19 cellular contexts compared by ENCODE assay signal in the genomic region with DNA sequence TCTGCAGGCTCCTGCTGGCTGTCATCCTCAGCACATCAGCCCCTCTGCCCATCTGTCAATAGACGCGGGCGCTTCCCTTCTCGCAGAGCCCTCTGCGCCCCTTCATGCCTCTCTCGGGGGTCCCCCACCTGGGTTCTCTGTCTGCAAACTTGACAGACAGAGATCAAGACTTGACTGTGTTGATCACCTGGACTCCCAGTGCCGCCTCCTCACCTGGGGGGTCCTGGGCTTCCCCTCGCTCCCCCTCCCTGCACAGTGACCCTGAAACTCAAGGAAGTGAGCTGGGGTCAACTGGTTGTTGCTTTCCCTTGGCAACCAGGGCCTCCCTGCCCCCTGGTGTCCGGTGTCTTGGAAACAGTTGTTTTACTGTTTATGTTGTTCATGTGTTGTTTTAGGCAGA. TPM values are rescaled to one million over a fixed set of nuclear protein-coding genes. Genes with fewer than 3 reads are reported as not detected.
DNase-seq lines count a peak whose midpoint lies in the region; ATAC-seq and TF ChIP-seq lines count a peak whose summit lies in the region.
"Had no signal": no experiment of that assay in that cellular context is flagged by ENCODE, and none has a peak within 500 bp of the region (broad histone marks: within the 10 kb centered on the region; RNA-seq: fewer than 3 reads in every experiment).

No MANE protein-coding gene starts in this region.

- no peak overlapping the region for H2AFZ ChIP-seq in neural progenitor cell (replicated peaks)

- H3K27ac Mint-ChIP-seq in HFFc6 (0 out of 2 replicates have a peak overlapping the region, but pooled peaks have one; percentile 45), neural progenitor cell (peak overlapping the region; percentile 55)
- H3K27ac Mint-ChIP-seq: activated naive CD8-positive, alpha-beta T cell treated with anti-CD3 and anti-CD28 coated beads for 36 hours had no signal

- H3K27me3 Mint-ChIP-seq in HFFc6 (ENCODE audit: insufficient read depth): peaks cover 2% of the 10 kb centered on the region; the same call in 1 of the 2 replicates
- H3K27me3 Mint-ChIP-seq in neural progenitor cell (ENCODE audit: insufficient read depth, low read depth): peaks cover 2% of the 10 kb centered on the region
- H3K27me3 Mint-ChIP-seq: activated naive CD8-positive, alpha-beta T cell treated with anti-CD3 and anti-CD28 coated beads for 36 hours had no signal

- no peaks in the 10 kb centered on the region for H3F3A ChIP-seq in neural progenitor cell (ENCODE audit: low read depth)

- no peak for ATAC-seq in GM18870 (IDR thresholded peaks at IDR 0.05; ENCODE audit: unreplicated experiment)
- ATAC-seq: heart right ventricle, right cardiac atrium had no signal

- H4K20me1 ChIP-seq in neural progenitor cell (ENCODE audit: low read depth): no peaks in the 10 kb centered on the region

- H3K4me3 Mint-ChIP-seq in HFFc6 (no peak overlapping the region), neural progenitor cell (peak overlapping the region; percentile 6)
- H3K4me3 Mint-ChIP-seq: activated naive CD8-positive, alpha-beta T cell treated with anti-CD3 and anti-CD28 coated beads for 36 hours had no signal

- H3K4me3 ChIP-seq in brain microvascular endothelial cell (ENCODE audit: low read depth, low read length) (no peak overlapping the region), neural progenitor cell (no peak overlapping the region), coronary artery (no peak overlapping the region)
- H3K4me3 ChIP-seq: heart right ventricle, SJSA1 had no signal

- in situ Hi-C loops in brain microvascular endothelial cell (cut with HindIII; ENCODE audit: low pct_ligation_motif_present, low sequenced_read_pairs): no loop called here

- H3K4me1 ChIP-seq in neural progenitor cell: no peaks in the 10 kb centered on the region
- H3K4me1 ChIP-seq: SJSA1 had no signal

- DNase-seq in AG08396 (ENCODE audit: low spot score) (peak; percentile 7), HFFc6 (no peak), brain microvascular endothelial cell (no peak), neural progenitor cell (ENCODE audit: low spot score) (peak; percentile 43), dermis blood vessel endothelial cell (no peak), kidney tubule cell (ENCODE audit: low spot score) (no peak), coronary artery (ENCODE audit: low spot score) (no peak)
- DNase-seq: activated CD4-positive, alpha-beta T cell treated with anti-CD3 and anti-CD28 coated beads, Interleukin-2, amount 50 U/mL, for 1 hour; activated naive CD8-positive, alpha-beta T cell treated with anti-CD3 and anti-CD28 coated beads for 36 hours; activated T-cell treated with anti-CD3 and anti-CD28 coated beads, Interleukin-2, amount 50 U/mL, for 1 hour; heart right ventricle; KBM-7; NCI-H1092 treated with DMSO at 0.1 percent for 48 hours; NCI-H748 treated with DMSO at 0.1 percent for 48 hours; OCI-M1; right cardiac atrium had no signal

- H3K36me3 Mint-ChIP-seq in HFFc6 (ENCODE audit: low read depth): peaks cover 18% of the 10 kb centered on the region
- H3K36me3 Mint-ChIP-seq in neural progenitor cell: peaks cover 14% of the 10 kb centered on the region

- H3K9ac ChIP-seq in neural progenitor cell: no peak overlapping the region

- H3K27ac ChIP-seq in brain microvascular endothelial cell (no peak overlapping the region), neural progenitor cell (no peak overlapping the region), coronary artery (no peak overlapping the region)
- H3K27ac ChIP-seq: heart right ventricle, SJSA1 had no signal

- TF ChIP-seq CTCF in HFFc6 (IDR thresholded peaks at IDR 0.05) (peak; percentile 28; the same call in 1 of the 2 replicates), brain microvascular endothelial cell (IDR thresholded peaks at IDR 0.05; ENCODE audit: low read depth, low read length, missing control alignments) (peak; percentile 29), neural progenitor cell (IDR thresholded peaks at IDR 0.05) (peak; percentile 29), coronary artery (IDR thresholded peaks at IDR 0.05) (no peak)

- no peaks in the 10 kb centered on the region for H3K9me3 ChIP-seq in neural progenitor cell (ENCODE audit: low read depth)
- H3K9me3 ChIP-seq: Caco-2, heart right ventricle, SJSA1 had no signal

- no peak overlapping the region for H3K4me2 ChIP-seq in neural progenitor cell

- H3K36me3 ChIP-seq in brain microvascular endothelial cell (replicated peaks) (peaks cover 59% of the 10 kb centered on the region), neural progenitor cell (no peaks in the 10 kb centered on the region)

- no peaks in the 10 kb centered on the region for H3K9me3 Mint-ChIP-seq in HFFc6
- no peaks in the 10 kb centered on the region for H3K9me3 Mint-ChIP-seq in neural progenitor cell
- H3K9me3 Mint-ChIP-seq: activated naive CD8-positive, alpha-beta T cell treated with anti-CD3 and anti-CD28 coated beads for 36 hours had no signal

- H3K4me1 Mint-ChIP-seq in HFFc6 (ENCODE audit: low read depth) (no peaks in the 10 kb centered on the region), neural progenitor cell (peaks cover 19% of the 10 kb centered on the region)

- H3K27me3 ChIP-seq in brain microvascular endothelial cell (replicated peaks) (no peaks in the 10 kb centered on the region), neural progenitor cell (no peaks in the 10 kb centered on the region)
- H3K27me3 ChIP-seq: heart right ventricle, SJSA1 had no signal

- H3K79me2 ChIP-seq in neural progenitor cell (ENCODE audit: low read depth): no peaks in the 10 kb centered on the region

RNA-seq across cellular contexts. Expression of a gene that starts 31.9 kb away (rescaled TPM):
- total RNA-seq in HFFc6 (2021; fragmentation: NEBNext Ultra II Directional; extraction: Animal tissue kit (Norgen Biotek cat#: 25700)): 10 to 100 TPM; 42.0 to 51.6 (median 48.3) TPM
- total RNA-seq in neural progenitor cell (ENCODE audit: low replicate concordance) (19.8 and 23.7 TPM in 2 replicates), dermis blood vessel endothelial cell (111 and 162 TPM in 2 replicates)

Comparison
In these comparisons a context has a peak if more than half of its experiments do, and no peak if none do; other contexts are left out.
1. DNase-seq: peak in AG08396 (single experiment) and neural progenitor cell (single experiment); none in HFFc6 (single experiment), brain microvascular endothelial cell (single experiment), dermis blood vessel endothelial cell (single experiment), kidney tubule cell (single experiment) and coronary artery (single experiment).